Comparison of ENCODE assay signal across 8 cellular contexts in genomic region chr19:13747098-13747453, GRCh38. TPM values are rescaled to one million over a fixed set of nuclear protein-coding genes. Genes with fewer than 3 reads are reported as not detected.
A peak's percentile ranks its signal among the peaks of the same experiment; 100 is the strongest.
DNase-seq lines count a peak whose midpoint lies in the region; ATAC-seq and TF ChIP-seq lines count a peak whose summit lies in the region.

No MANE protein-coding gene starts in this region.

- H3K9me3 Mint-ChIP-seq in activated naive CD4-positive, alpha-beta T cell treated with anti-CD3 and anti-CD28 coated beads, Interleukin-2, amount 50 U/mL, for 24 hours: no peaks in the 10 kb centered on the region
- H3K9me3 Mint-ChIP-seq in memory B cell (no peaks in the 10 kb centered on the region), type B pancreatic cell (no peaks in the 10 kb centered on the region)

- peaks cover 31% of the 10 kb centered on the region for H3K4me1 Mint-ChIP-seq in activated naive CD4-positive, alpha-beta T cell treated with anti-CD3 and anti-CD28 coated beads, Interleukin-2, amount 50 U/mL, for 24 hours
- H3K4me1 Mint-ChIP-seq in memory B cell (peaks cover 12% of the 10 kb centered on the region), type B pancreatic cell (ENCODE audit: unreplicated experiment) (peaks cover 6% of the 10 kb centered on the region)

- DNase-seq in activated naive CD4-positive, alpha-beta T cell treated with anti-CD3 and anti-CD28 coated beads, Interleukin-2, amount 50 U/mL, for 16 hours: no peak
- no peak for DNase-seq in astrocyte of the cerebellum (ENCODE audit: low read depth)
- DNase-seq in memory B cell (ENCODE audit: low spot score in 2 of 2): no peak
- no peak for DNase-seq in type B pancreatic cell (ENCODE audit: extremely low spot score, unreplicated experiment)

- no peak for ATAC-seq in memory B cell (ENCODE audit: low read depth)
- ATAC-seq in HG03520 (IDR thresholded peaks at IDR 0.05; ENCODE audit: unreplicated experiment): no peak
- ATAC-seq in GM18505 (IDR thresholded peaks at IDR 0.05; ENCODE audit: unreplicated experiment): no peak
- ATAC-seq in GM18517 (IDR thresholded peaks at IDR 0.05; ENCODE audit: unreplicated experiment): no peak

- TF ChIP-seq POLR2A in GM18505 (IDR thresholded peaks at IDR 0.05; ENCODE audit: borderline replicate concordance, extremely low read depth, insufficient read depth, insufficient read length): no peak

- peaks cover 3% of the 10 kb centered on the region for H3K36me3 Mint-ChIP-seq in activated naive CD4-positive, alpha-beta T cell treated with anti-CD3 and anti-CD28 coated beads, Interleukin-2, amount 50 U/mL, for 24 hours
- peaks cover 3% of the 10 kb centered on the region for H3K36me3 Mint-ChIP-seq in memory B cell
- peaks cover 5% of the 10 kb centered on the region for H3K36me3 Mint-ChIP-seq in type B pancreatic cell

- peak overlapping the region; percentile 94 for H3K4me3 Mint-ChIP-seq in activated naive CD4-positive, alpha-beta T cell treated with anti-CD3 and anti-CD28 coated beads, Interleukin-2, amount 50 U/mL, for 24 hours
- H3K4me3 Mint-ChIP-seq in memory B cell (peak overlapping the region; percentile 87), type B pancreatic cell (peak overlapping the region; percentile 96)

- no peaks in the 10 kb centered on the region for H3K27me3 Mint-ChIP-seq in activated naive CD4-positive, alpha-beta T cell treated with anti-CD3 and anti-CD28 coated beads, Interleukin-2, amount 50 U/mL, for 24 hours
- H3K27me3 Mint-ChIP-seq in memory B cell: no peaks in the 10 kb centered on the region
- H3K27me3 Mint-ChIP-seq in type B pancreatic cell: no peaks in the 10 kb centered on the region

- H3K4me3 ChIP-seq in astrocyte of the cerebellum (ENCODE audit: low read depth, low read length): peak overlapping the region; percentile 89

- no peak overlapping the region for H3K27ac Mint-ChIP-seq in activated naive CD4-positive, alpha-beta T cell treated with anti-CD3 and anti-CD28 coated beads, Interleukin-2, amount 50 U/mL, for 24 hours
- H3K27ac Mint-ChIP-seq in memory B cell (peak overlapping the region; percentile 92), type B pancreatic cell (peak overlapping the region; percentile 97)

- TF ChIP-seq CTCF in astrocyte of the cerebellum (IDR thresholded peaks at IDR 0.05; ENCODE audit: low read depth, low read length, missing control alignments): no peak
- TF ChIP-seq CTCF in type B pancreatic cell (conservative IDR thresholded peaks at IDR 0.05): no peak

- in situ Hi-C loops in astrocyte of the cerebellum (cut with HindIII; ENCODE audit: low sequenced_read_pairs): no loop called here

RNA-seq across cellular contexts. Expression of gene MRI1, which starts 17.2 kb away (rescaled TPM):
- 24.0 and 27.7 TPM in 2 replicates for total RNA-seq in type B pancreatic cell (ENCODE audit: low replicate concordance)

RNA-seq across cellular contexts. Expression of gene C19orf53, which starts 27.2 kb away (rescaled TPM):
- 89.8 and 101 TPM in 2 replicates for total RNA-seq in type B pancreatic cell (ENCODE audit: low replicate concordance)

RNA-seq across cellular contexts. Expression of gene ZSWIM4, which starts 48.2 kb away (rescaled TPM):
- 15.0 and 15.7 TPM in 2 replicates for total RNA-seq in type B pancreatic cell (ENCODE audit: low replicate concordance)
